In genomic region chr5:95917207-95917606, GRCh38 we compare ENCODE assay signal across 19 cellular contexts.
DNase-seq lines count a peak whose midpoint lies in the region; ATAC-seq and TF ChIP-seq lines count a peak whose summit lies in the region.
"Had no signal": no experiment of that assay in that cellular context is flagged by ENCODE, and none has a peak within 500 bp of the region (broad histone marks: within the 10 kb centered on the region; RNA-seq: fewer than 3 reads in every experiment).

No MANE protein-coding gene starts in this region.

- H3K27me3 Mint-ChIP-seq in nephron progenitor cell (ENCODE audit: low read depth, poor library complexity) = no peaks in the 10 kb centered on the region

- H3K27ac Mint-ChIP-seq in nephron progenitor cell = peak overlapping the region; percentile 50

- peaks cover 0 to 47% (median 15%) of the 10 kb centered on the region in 11 experiments; a peak in 11 of 22 replicates for H3K36me3 ChIP-seq in BLaER1 treated with 17β-estradiol and CSF1 and Interleukin-3, amounts not matched to agents 10 nM and 100 nM
- no peaks in the 10 kb centered on the region for H3K36me3 ChIP-seq in MM.1S (replicated peaks; ENCODE audit: insufficient read depth, low read length)

- peaks cover 25% of the 10 kb centered on the region for H3K36me3 Mint-ChIP-seq in nephron progenitor cell (ENCODE audit: low read depth)

- no peak overlapping the region for H3K9ac ChIP-seq in BLaER1 treated with 17β-estradiol and CSF1 and Interleukin-3, amounts not matched to agents 10 nM and 100 nM
- no peak overlapping the region for H3K9ac ChIP-seq in MM.1S (ENCODE audit: low read length)
- H3K9ac ChIP-seq: SK-N-SH had no signal

- peaks cover 0 to 98% (median 0%) of the 10 kb centered on the region in 11 experiments; a peak in 6 of 22 replicates for H4K20me1 ChIP-seq in BLaER1 treated with 17β-estradiol and CSF1 and Interleukin-3, amounts not matched to agents 10 nM and 100 nM
- no peaks in the 10 kb centered on the region for H4K20me1 ChIP-seq in MM.1S (ENCODE audit: insufficient read depth, low read length)

- no peaks in the 10 kb centered on the region for H3K9me3 Mint-ChIP-seq in nephron progenitor cell

- H3K9me3 ChIP-seq in BLaER1 treated with 17β-estradiol and CSF1 and Interleukin-3, amounts not matched to agents 10 nM and 100 nM (replicated peaks in 1 of 11) = no peaks in the 10 kb centered on the region
- no peaks in the 10 kb centered on the region for H3K9me3 ChIP-seq in MM.1S (replicated peaks; ENCODE audit: insufficient read depth, low read length)
- H3K9me3 ChIP-seq: SK-N-SH had no signal

- no peak overlapping the region for H3K4me3 ChIP-seq in BLaER1 treated with 17β-estradiol and CSF1 and Interleukin-3, amounts not matched to agents 10 nM and 100 nM
- H3K4me3 ChIP-seq in HL-60 (replicated peaks; ENCODE audit: insufficient read depth, low read length) (no peak overlapping the region), MM.1S (ENCODE audit: low read length) (no peak overlapping the region)

- H3K27ac ChIP-seq in BLaER1 treated with 17β-estradiol and CSF1 and Interleukin-3, amounts not matched to agents 10 nM and 100 nM = peak overlapping the region in 4 of 11 experiments; percentile 61 to 79 (median 66); a peak in 8 of 22 replicates
- peak overlapping the region; percentile 58 for H3K27ac ChIP-seq in HL-60 (replicated peaks)
- H3K27ac ChIP-seq in angular gyrus (ENCODE audit: low read depth, low read length) = peak overlapping the region; percentile 12
- H3K27ac ChIP-seq in MM.1S (ENCODE audit: low read length) = no peak overlapping the region
- H3K27ac ChIP-seq: C4-2B had no signal

- H3F3A ChIP-seq in MM.1S (ENCODE audit: insufficient read depth, low read length) = no peaks in the 10 kb centered on the region

- H3K4me1 Mint-ChIP-seq in nephron progenitor cell = peaks cover 63% of the 10 kb centered on the region

- H3K4me1 ChIP-seq in BLaER1 treated with 17β-estradiol and CSF1 and Interleukin-3, amounts not matched to agents 10 nM and 100 nM = peaks cover 12 to 64% (median 37%) of the 10 kb centered on the region in 10 experiments
- peaks cover 17% of the 10 kb centered on the region; the same call in 1 of the 2 replicates for H3K4me1 ChIP-seq in MM.1S (ENCODE audit: low read length)

- no peak for ATAC-seq in HG03280 (IDR thresholded peaks at IDR 0.05; ENCODE audit: unreplicated experiment)
- ATAC-seq: PC-3 had no signal

- no peaks in the 10 kb centered on the region for H3K27me3 ChIP-seq in BLaER1 treated with 17β-estradiol and CSF1 and Interleukin-3, amounts not matched to agents 10 nM and 100 nM
- H3K27me3 ChIP-seq in HL-60 (ENCODE audit: insufficient read depth, poor library complexity, severe bottlenecking) (no peaks in the 10 kb centered on the region), MM.1S (replicated peaks; ENCODE audit: insufficient read depth, low read length) (no peaks in the 10 kb centered on the region)

- TF ChIP-seq CTCF in HL-60 (IDR thresholded peaks at IDR 0.05; ENCODE audit: insufficient read depth, low read length) (no peak), nephron progenitor cell (IDR thresholded peaks at IDR 0.05) (no peak), MM.1S (IDR thresholded peaks at IDR 0.05; ENCODE audit: low read length) (no peak)

- H3K4me2 ChIP-seq in BLaER1 treated with 17β-estradiol and CSF1 and Interleukin-3, amounts not matched to agents 10 nM and 100 nM = peak overlapping the region in 7 of 11 experiments; percentile 67 to 83 (median 73); a peak in 13 of 22 replicates
- H3K4me2 ChIP-seq in MM.1S (ENCODE audit: low read depth, low read length) = no peak overlapping the region
- H3K4me2 ChIP-seq: SK-N-SH had no signal

- no peak overlapping the region for H3K4me3 Mint-ChIP-seq in nephron progenitor cell

- H2AFZ ChIP-seq in MM.1S (ENCODE audit: low read length) = no peak overlapping the region

- H3K9me2 ChIP-seq in MM.1S (replicated peaks; ENCODE audit: insufficient read depth, low read length) = no peaks in the 10 kb centered on the region
- H3K9me2 ChIP-seq: SK-N-SH had no signal

- peaks cover 37% of the 10 kb centered on the region for H3K79me2 ChIP-seq in MM.1S (ENCODE audit: low read length)

- DNase-seq in HL-60 (ENCODE audit: low read depth in 1 of 2, low spot score in 1 of 2) (no peak), nephron progenitor cell (no peak), MM.1S (no peak), GDM1 (lab: John Stamatoyannopoulos, UW) (no peak)
- DNase-seq: ACHN, DMS79 treated with DMSO at 0.1 percent for 48 hours, NCI-H1417, NCI-H187, NCI-H2227 treated with DMSO at 0.1 percent for 48 hours, NCI-H510A treated with DMSO at 0.1 percent for 48 hours, NCI-H82, PC-3, RPMI8226, SHP77 treated with DMSO at 0.1 percent for 48 hours, SK-N-SH had no signal
